9 cellular contexts compared by ENCODE assay signal in genomic region chr11:84295815-84296214, GRCh38.
"Had no signal": no experiment of that assay in that cellular context is flagged by ENCODE, and none has a peak within 500 bp of the region (broad histone marks: within the 10 kb centered on the region; RNA-seq: fewer than 3 reads in every experiment).

No MANE protein-coding gene starts in this region.

- H3K4me1 ChIP-seq: HAP-1 had no signal

- ATAC-seq: GM23338, HCT116 had no signal

- H3K4me3 ChIP-seq: GM23248, GM23338, HAP-1 had no signal

- H3K9me3 ChIP-seq: HAP-1 had no signal

- H2AFZ ChIP-seq: GM23248, GM23338 had no signal

- H3K9ac ChIP-seq: GM23248 had no signal

- H3K4me2 ChIP-seq: GM23338 had no signal

- DNase-seq: GM23248, GOT3, H7, H9, HCEC 1CT, HFFc6 had no signal

- H3K36me3 ChIP-seq: HAP-1 had no signal

- H3K27ac ChIP-seq: GM23248 had no signal
